ENCODE assay signal across 14 cellular contexts in the genomic region with DNA sequence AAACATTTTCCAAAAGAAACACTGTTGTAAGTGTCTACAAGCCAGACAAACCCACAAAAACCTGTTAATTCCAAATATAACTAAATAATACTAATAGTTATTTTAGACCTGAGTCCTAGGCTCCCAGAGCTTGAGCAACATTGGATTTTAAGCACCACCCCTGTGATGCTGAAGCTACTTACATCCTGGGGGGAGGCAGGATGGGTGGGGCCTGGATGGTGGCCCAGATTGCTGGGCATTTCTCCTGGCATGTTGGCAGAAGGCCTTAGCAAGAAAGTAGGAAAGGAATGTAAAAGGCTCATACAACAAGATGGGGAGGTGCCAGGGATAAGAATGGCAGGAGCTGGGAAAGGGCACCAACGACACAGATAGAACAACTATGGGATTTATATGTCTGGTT. TPM values are rescaled to one million over a fixed set of nuclear protein-coding genes. Genes with fewer than 3 reads are reported as not detected.
DNase-seq lines count a peak whose midpoint lies in the region; ATAC-seq and TF ChIP-seq lines count a peak whose summit lies in the region.
"Had no signal": no experiment of that assay in that cellular context is flagged by ENCODE, and none has a peak within 500 bp of the region (broad histone marks: within the 10 kb centered on the region; RNA-seq: fewer than 3 reads in every experiment).

No MANE protein-coding gene starts in this region.

- no peak overlapping the region for H3K4me3 ChIP-seq in lower lobe of right lung
- H3K4me3 ChIP-seq: pancreas had no signal

- H3K27me3 Mint-ChIP-seq in progenitor cell of endocrine pancreas, result no peaks in the 10 kb centered on the region

- H3K36me3 Mint-ChIP-seq in stimulated activated effector memory CD8-positive, alpha-beta T cell treated with anti-CD3 and anti-CD28 coated beads, Interleukin-12 subunit alpha, Interleukin-12 subunit beta, amount 100 ng/mL, for 72 hours, result peaks cover 20% of the 10 kb centered on the region
- peaks cover 9% of the 10 kb centered on the region for H3K36me3 Mint-ChIP-seq in progenitor cell of endocrine pancreas (ENCODE audit: insufficient read depth)

- peak overlapping the region; percentile 76 for H3K27ac ChIP-seq in RWPE1
- no peak overlapping the region for H3K27ac ChIP-seq in lower lobe of right lung
- H3K27ac ChIP-seq: C4-2B, pancreas had no signal

- no peak overlapping the region for H3K4me3 Mint-ChIP-seq in stimulated activated effector memory CD8-positive, alpha-beta T cell treated with anti-CD3 and anti-CD28 coated beads, Interleukin-12 subunit alpha, Interleukin-12 subunit beta, amount 100 ng/mL, for 72 hours
- H3K4me3 Mint-ChIP-seq in progenitor cell of endocrine pancreas (ENCODE audit: low read depth), result no peak overlapping the region
- H3K4me3 Mint-ChIP-seq: mesothelial cell of epicardium had no signal

- H3K27me3 ChIP-seq in lower lobe of right lung (ENCODE audit: low read depth), result no peaks in the 10 kb centered on the region
- H3K27me3 ChIP-seq: pancreas had no signal

- CTCF ChIA-PET in RWPE1 (lab: Yijun Ruan, JAX), result no interaction called here

- H3K4me1 Mint-ChIP-seq in stimulated activated effector memory CD8-positive, alpha-beta T cell treated with anti-CD3 and anti-CD28 coated beads, Interleukin-12 subunit alpha, Interleukin-12 subunit beta, amount 100 ng/mL, for 72 hours, result no peaks in the 10 kb centered on the region
- no peaks in the 10 kb centered on the region for H3K4me1 Mint-ChIP-seq in progenitor cell of endocrine pancreas (ENCODE audit: low read depth)

- no peak overlapping the region for H3K27ac Mint-ChIP-seq in stimulated activated effector memory CD8-positive, alpha-beta T cell treated with anti-CD3 and anti-CD28 coated beads, Interleukin-12 subunit alpha, Interleukin-12 subunit beta, amount 100 ng/mL, for 72 hours
- no peak overlapping the region for H3K27ac Mint-ChIP-seq in progenitor cell of endocrine pancreas
- H3K27ac Mint-ChIP-seq: mesothelial cell of epicardium had no signal

- H3K9me3 Mint-ChIP-seq in stimulated activated effector memory CD8-positive, alpha-beta T cell treated with anti-CD3 and anti-CD28 coated beads, Interleukin-12 subunit alpha, Interleukin-12 subunit beta, amount 100 ng/mL, for 72 hours, result no peaks in the 10 kb centered on the region
- no peaks in the 10 kb centered on the region for H3K9me3 Mint-ChIP-seq in progenitor cell of endocrine pancreas (ENCODE audit: low read depth)

- H3K9me3 ChIP-seq in lower lobe of right lung, result no peaks in the 10 kb centered on the region
- H3K9me3 ChIP-seq: pancreas had no signal

- POLR2A ChIA-PET in RWPE1 (lab: Yijun Ruan, JAX; ENCODE audit: low non-redundant PET), result no interaction called here

- peak; percentile 35 to 50 for ATAC-seq in lower lobe of right lung
- ATAC-seq in stimulated activated effector memory CD8-positive, alpha-beta T cell treated with anti-CD3 and anti-CD28 coated beads, Interleukin-12 subunit alpha, Interleukin-12 subunit beta, amount 100 ng/mL, for 72 hours, result no peak
- ATAC-seq: pancreas had no signal

- intact Hi-C loops in lower lobe of right lung (cut with DNase I), result no loop called here

- DNase-seq in Daoy (ENCODE audit: low read depth) (peak; percentile 46), RWPE1 (ENCODE audit: low spot score) (peak; percentile 81), fibroblast of gingiva (ENCODE audit: low read depth) (peak; percentile 90), lower lobe of right lung (no peak), NCI-H345 treated with DMSO at 0.1 percent for 48 hours (lab: John Stamatoyannopoulos, UW; ENCODE audit: unreplicated experiment) (no peak), NCI-H1105 (lab: John Stamatoyannopoulos, UW) (no peak), progenitor cell of endocrine pancreas (ENCODE audit: low spot score, unreplicated experiment) (no peak)
- no peak for DNase-seq in stimulated activated effector memory CD8-positive, alpha-beta T cell treated with anti-CD3 and anti-CD28 coated beads, Interleukin-12 subunit alpha, Interleukin-12 subunit beta, amount 100 ng/mL, for 72 hours (ENCODE audit: low spot score in 2 of 2)
- DNase-seq: effector CD4-positive, alpha-beta T cell; pancreas; stimulated activated CD4-positive, alpha-beta T cell treated with anti-CD3 and anti-CD28 coated beads, Interleukin-2, amount 100 ng/mL, for 24 hours; stimulated activated naive CD4-positive, alpha-beta T cell treated with Interleukin-2 at 50 U/mL for 16 hours had no signal

- no peaks in the 10 kb centered on the region for H3K4me1 ChIP-seq in lower lobe of right lung
- H3K4me1 ChIP-seq: pancreas had no signal

- TF ChIP-seq CTCF in RWPE1 (conservative IDR thresholded peaks at IDR 0.05; ENCODE audit: low read depth), result no peak
- TF ChIP-seq CTCF in lower lobe of right lung (IDR thresholded peaks at IDR 0.05), result no peak
- no peak for TF ChIP-seq CTCF in progenitor cell of endocrine pancreas (IDR thresholded peaks at IDR 0.05; ENCODE audit: unreplicated experiment)

- peaks cover 10% of the 10 kb centered on the region for H3K36me3 ChIP-seq in lower lobe of right lung
- H3K36me3 ChIP-seq: pancreas had no signal

RNA-seq across cellular contexts. Expression of a gene that starts 50.7 kb away (rescaled TPM):
- 0.17 TPM in 1 of 2 replicates, not detected in the other for total RNA-seq in Daoy (2014; rRNA removed; shearing (Covaris generic))
- 0.27 TPM for total RNA-seq in lower lobe of right lung
- total RNA-seq in progenitor cell of endocrine pancreas, result 1.0 and 1.2 TPM in 2 replicates

Comparison
In these comparisons a context has a peak if more than half of its experiments do, and no peak if none do; other contexts are left out.
1. DNase-seq: peak in Daoy (single experiment), RWPE1 (single experiment) and fibroblast of gingiva (single experiment); none in lower lobe of right lung (single experiment), NCI-H345 treated with DMSO at 0.1 percent for 48 hours (single experiment), stimulated activated effector memory CD8-positive, alpha-beta T cell treated with anti-CD3 and anti-CD28 coated beads, Interleukin-12 subunit alpha, Interleukin-12 subunit beta, amount 100 ng/mL, for 72 hours (0 of 2), NCI-H1105 (single experiment) and progenitor cell of endocrine pancreas (single experiment).